1 cellular context compared by ENCODE assay signal in genomic region chr2:164933751-164934189, GRCh38.
TF ChIP-seq lines count a peak whose summit lies in the region.

No MANE protein-coding gene starts in this region.

TF ChIP-seq in HepG2, 621 proteins besides CTCF, POLR2A, EP300 and RAD21 (continued from another document and continues in another):
- TF ChIP-seq, protein P1, sequence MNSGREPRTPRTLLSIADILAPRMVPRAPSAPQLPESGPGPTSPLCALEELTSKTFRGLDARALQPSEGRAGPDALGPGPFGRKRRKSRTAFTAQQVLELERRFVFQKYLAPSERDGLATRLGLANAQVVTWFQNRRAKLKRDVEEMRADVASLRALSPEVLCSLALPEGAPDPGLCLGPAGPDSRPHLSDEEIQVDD (CRISPR knock-in tag; IDR thresholded peaks at IDR 0.05; ENCODE audit: borderline replicate concordance) = no peak
- TF ChIP-seq NFIC (IDR thresholded peaks at IDR 0.05; ENCODE audit: low read length) = peak; percentile 87
- TF ChIP-seq ZNF768 (CRISPR knock-in tag; IDR thresholded peaks at IDR 0.05) = no peak
- TF ChIP-seq KDM5B (CRISPR knock-in tag; IDR thresholded peaks at IDR 0.05; ENCODE audit: borderline replicate concordance) = no peak
- TF ChIP-seq ZNF720 (CRISPR knock-in tag; IDR thresholded peaks at IDR 0.05) = no peak
- TF ChIP-seq CCAR2 (optimal IDR thresholded peaks at IDR 0.05; ENCODE audit: low read depth, low read length) = no peak
- TF ChIP-seq, protein P2, sequence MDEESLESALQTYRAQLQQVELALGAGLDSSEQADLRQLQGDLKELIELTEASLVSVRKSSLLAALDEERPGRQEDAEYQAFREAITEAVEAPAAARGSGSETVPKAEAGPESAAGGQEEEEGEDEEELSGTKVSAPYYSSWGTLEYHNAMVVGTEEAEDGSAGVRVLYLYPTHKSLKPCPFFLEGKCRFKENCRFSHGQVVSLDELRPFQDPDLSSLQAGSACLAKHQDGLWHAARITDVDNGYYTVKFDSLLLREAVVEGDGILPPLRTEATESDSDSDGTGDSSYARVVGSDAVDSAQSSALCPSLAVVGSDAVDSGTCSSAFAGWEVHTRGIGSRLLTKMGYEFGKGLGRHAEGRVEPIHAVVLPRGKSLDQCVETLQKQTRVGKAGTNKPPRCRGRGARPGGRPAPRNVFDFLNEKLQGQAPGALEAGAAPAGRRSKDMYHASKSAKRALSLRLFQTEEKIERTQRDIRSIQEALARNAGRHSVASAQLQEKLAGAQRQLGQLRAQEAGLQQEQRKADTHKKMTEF (CRISPR knock-in tag; IDR thresholded peaks at IDR 0.05) = peak; percentile 72
- TF ChIP-seq KLF13 (CRISPR knock-in tag; IDR thresholded peaks at IDR 0.05) = no peak
- TF ChIP-seq ETV5 (CRISPR knock-in tag; IDR thresholded peaks at IDR 0.05; ENCODE audit: borderline replicate concordance) = peak; percentile 20; the same call in 1 of the 2 replicates
- no peak for TF ChIP-seq CREB1 (IDR thresholded peaks at IDR 0.05)
- peak; percentile 36; the same call in 1 of the 2 replicates for TF ChIP-seq CREB1 (CRISPR knock-in tag; IDR thresholded peaks at IDR 0.05)
- no peak for TF ChIP-seq ARNTL (CRISPR knock-in tag; IDR thresholded peaks at IDR 0.05)
- TF ChIP-seq PITX1 (CRISPR knock-in tag; IDR thresholded peaks at IDR 0.05) = peak; percentile 44; the same call in 1 of the 2 replicates
- TF ChIP-seq TCF7L2 (IDR thresholded peaks at IDR 0.05; ENCODE audit: low read depth, low read length) = peak; percentile 66
- no peak for TF ChIP-seq NCOA5 (CRISPR knock-in tag; IDR thresholded peaks at IDR 0.05)
- TF ChIP-seq, protein P3, sequence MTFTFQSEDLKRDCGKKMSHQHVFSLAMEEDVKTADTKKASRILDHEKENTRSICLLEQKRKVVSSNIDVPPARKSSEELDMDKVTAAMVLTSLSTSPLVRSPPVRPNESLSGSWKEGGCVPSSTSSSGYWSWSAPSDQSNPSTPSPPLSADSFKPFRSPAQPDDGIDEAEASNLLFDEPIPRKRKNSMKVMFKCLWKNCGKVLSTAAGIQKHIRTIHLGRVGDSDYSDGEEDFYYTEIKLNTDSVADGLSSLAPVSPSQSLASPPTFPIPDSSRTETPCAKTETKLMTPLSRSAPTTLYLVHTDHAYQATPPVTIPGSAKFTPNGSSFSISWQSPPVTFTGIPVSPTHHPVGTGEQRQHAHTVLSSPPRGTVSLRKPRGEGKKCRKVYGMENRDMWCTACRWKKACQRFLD (CRISPR knock-in tag; IDR thresholded peaks at IDR 0.05; ENCODE audit: borderline replicate concordance) = no peak
- no peak for TF ChIP-seq NPAS2 (CRISPR knock-in tag; IDR thresholded peaks at IDR 0.05; ENCODE audit: borderline replicate concordance)
- TF ChIP-seq HHEX (CRISPR knock-in tag; IDR thresholded peaks at IDR 0.05) = 0 out of 2 replicates have a peak, but pooled peaks have one; percentile 32
- TF ChIP-seq GLI4 (CRISPR knock-in tag; IDR thresholded peaks at IDR 0.05; ENCODE audit: borderline replicate concordance) = no peak
- TF ChIP-seq ARHGAP35 (CRISPR knock-in tag; IDR thresholded peaks at IDR 0.05; ENCODE audit: borderline replicate concordance) = no peak
- no peak for TF ChIP-seq MYNN (CRISPR knock-in tag; IDR thresholded peaks at IDR 0.05; ENCODE audit: low read depth)
- no peak for TF ChIP-seq SALL2 (CRISPR knock-in tag; IDR thresholded peaks at IDR 0.05)
- no peak for TF ChIP-seq FOXP1 (IDR thresholded peaks at IDR 0.05)
- TF ChIP-seq FOXP1 (CRISPR knock-in tag; IDR thresholded peaks at IDR 0.05) = peak; percentile 73; the same call in 1 of the 2 replicates
- TF ChIP-seq ZSCAN20 (CRISPR knock-in tag; IDR thresholded peaks at IDR 0.05; ENCODE audit: borderline replicate concordance) = no peak
- peak; percentile 92 for TF ChIP-seq SIX4 (CRISPR knock-in tag; IDR thresholded peaks at IDR 0.05)
- TF ChIP-seq ZBTB38 (CRISPR knock-in tag; IDR thresholded peaks at IDR 0.05) = no peak
- TF ChIP-seq, protein P4, sequence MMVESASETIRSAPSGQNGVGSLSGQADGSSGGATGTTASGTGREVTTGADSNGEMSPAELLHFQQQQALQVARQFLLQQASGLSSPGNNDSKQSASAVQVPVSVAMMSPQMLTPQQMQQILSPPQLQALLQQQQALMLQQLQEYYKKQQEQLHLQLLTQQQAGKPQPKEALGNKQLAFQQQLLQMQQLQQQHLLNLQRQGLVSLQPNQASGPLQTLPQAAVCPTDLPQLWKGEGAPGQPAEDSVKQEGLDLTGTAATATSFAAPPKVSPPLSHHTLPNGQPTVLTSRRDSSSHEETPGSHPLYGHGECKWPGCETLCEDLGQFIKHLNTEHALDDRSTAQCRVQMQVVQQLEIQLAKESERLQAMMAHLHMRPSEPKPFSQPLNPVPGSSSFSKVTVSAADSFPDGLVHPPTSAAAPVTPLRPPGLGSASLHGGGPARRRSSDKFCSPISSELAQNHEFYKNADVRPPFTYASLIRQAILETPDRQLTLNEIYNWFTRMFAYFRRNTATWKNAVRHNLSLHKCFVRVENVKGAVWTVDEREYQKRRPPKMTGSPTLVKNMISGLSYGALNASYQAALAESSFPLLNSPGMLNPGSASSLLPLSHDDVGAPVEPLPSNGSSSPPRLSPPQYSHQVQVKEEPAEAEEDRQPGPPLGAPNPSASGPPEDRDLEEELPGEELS (CRISPR knock-in tag; IDR thresholded peaks at IDR 0.05) = peak; percentile 83
- TF ChIP-seq TEAD3 (CRISPR knock-in tag; optimal IDR thresholded peaks at IDR 0.05; ENCODE audit: borderline replicate concordance) = no peak
- TF ChIP-seq ZNF546 (CRISPR knock-in tag; conservative IDR thresholded peaks at IDR 0.05) = no peak
- TF ChIP-seq, protein P5, sequence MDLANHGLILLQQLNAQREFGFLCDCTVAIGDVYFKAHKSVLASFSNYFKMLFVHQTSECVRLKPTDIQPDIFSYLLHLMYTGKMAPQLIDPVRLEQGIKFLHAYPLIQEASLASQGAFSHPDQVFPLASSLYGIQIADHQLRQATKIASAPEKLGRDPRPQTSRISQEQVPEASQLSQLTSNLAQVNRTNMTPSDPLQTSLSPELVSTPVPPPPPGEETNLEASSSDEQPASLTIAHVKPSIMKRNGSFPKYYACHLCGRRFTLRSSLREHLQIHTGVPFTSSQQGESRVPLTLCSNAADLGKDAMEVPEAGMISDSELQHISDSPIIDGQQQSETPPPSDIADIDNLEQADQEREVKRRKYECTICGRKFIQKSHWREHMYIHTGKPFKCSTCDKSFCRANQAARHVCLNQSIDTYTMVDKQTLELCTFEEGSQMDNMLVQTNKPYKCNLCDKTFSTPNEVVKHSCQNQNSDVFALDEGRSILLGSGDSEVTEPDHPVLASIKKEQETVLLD (CRISPR knock-in tag; IDR thresholded peaks at IDR 0.05; ENCODE audit: low read depth) = no peak
- TF ChIP-seq PCBP1 (IDR thresholded peaks at IDR 0.05; ENCODE audit: borderline replicate concordance, low read depth, low read length) = no peak
- TF ChIP-seq POGZ (CRISPR knock-in tag; IDR thresholded peaks at IDR 0.05) = peak; percentile 32; the same call in 1 of the 2 replicates
- no peak for TF ChIP-seq HIC2 (CRISPR knock-in tag; IDR thresholded peaks at IDR 0.05; ENCODE audit: low read depth)
- TF ChIP-seq, protein P6, sequence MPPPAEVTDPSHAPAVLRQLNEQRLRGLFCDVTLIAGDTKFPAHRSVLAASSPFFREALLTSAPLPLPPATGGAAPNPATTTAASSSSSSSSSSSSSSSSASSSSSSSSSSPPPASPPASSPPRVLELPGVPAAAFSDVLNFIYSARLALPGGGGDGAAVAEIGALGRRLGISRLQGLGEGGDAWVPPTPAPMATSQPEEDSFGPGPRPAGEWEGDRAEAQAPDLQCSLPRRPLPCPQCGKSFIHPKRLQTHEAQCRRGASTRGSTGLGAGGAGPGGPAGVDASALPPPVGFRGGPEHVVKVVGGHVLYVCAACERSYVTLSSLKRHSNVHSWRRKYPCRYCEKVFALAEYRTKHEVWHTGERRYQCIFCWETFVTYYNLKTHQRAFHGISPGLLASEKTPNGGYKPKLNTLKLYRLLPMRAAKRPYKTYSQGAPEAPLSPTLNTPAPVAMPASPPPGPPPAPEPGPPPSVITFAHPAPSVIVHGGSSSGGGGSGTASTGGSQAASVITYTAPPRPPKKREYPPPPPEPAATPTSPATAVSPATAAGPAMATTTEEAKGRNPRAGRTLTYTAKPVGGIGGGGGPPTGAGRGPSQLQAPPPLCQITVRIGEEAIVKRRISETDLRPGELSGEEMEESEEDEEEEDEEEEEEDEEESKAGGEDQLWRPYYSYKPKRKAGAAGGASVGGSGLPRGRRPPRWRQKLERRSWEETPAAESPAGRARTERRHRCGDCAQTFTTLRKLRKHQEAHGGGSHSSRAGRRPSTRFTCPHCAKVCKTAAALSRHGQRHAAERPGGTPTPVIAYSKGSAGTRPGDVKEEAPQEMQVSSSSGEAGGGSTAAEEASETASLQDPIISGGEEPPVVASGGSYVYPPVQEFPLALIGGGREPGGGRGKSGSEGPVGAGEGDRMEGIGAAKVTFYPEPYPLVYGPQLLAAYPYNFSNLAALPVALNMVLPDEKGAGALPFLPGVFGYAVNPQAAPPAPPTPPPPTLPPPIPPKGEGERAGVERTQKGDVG (CRISPR knock-in tag; IDR thresholded peaks at IDR 0.05; ENCODE audit: borderline replicate concordance) = no peak
- TF ChIP-seq ZNF75D (CRISPR knock-in tag; IDR thresholded peaks at IDR 0.05; ENCODE audit: borderline replicate concordance) = no peak
- no peak for TF ChIP-seq ZNF556 (CRISPR knock-in tag; IDR thresholded peaks at IDR 0.05; ENCODE audit: borderline replicate concordance)
- peak; percentile 93 for TF ChIP-seq ZNF609 (CRISPR knock-in tag; IDR thresholded peaks at IDR 0.05; ENCODE audit: borderline replicate concordance)
- no peak for TF ChIP-seq MYC (CRISPR knock-in tag; IDR thresholded peaks at IDR 0.05; ENCODE audit: borderline replicate concordance)
- no peak for TF ChIP-seq ZNF280B (CRISPR knock-in tag; IDR thresholded peaks at IDR 0.05; ENCODE audit: borderline replicate concordance)
- TF ChIP-seq SMAD3 (CRISPR knock-in tag; IDR thresholded peaks at IDR 0.05) = no peak
